Comparison of ENCODE assay signal across 1 cellular context in genomic region chr11:69157156-69157821, GRCh38.
A peak's percentile ranks its signal among the peaks of the same experiment; 100 is the strongest.
TF ChIP-seq lines count a peak whose summit lies in the region.

No MANE protein-coding gene starts in this region.

TF ChIP-seq in HepG2, 621 proteins besides CTCF, POLR2A, EP300 and RAD21 (continued from another document and continues in another):
- TF ChIP-seq HNF1A (IDR thresholded peaks at IDR 0.05; ENCODE audit: low read depth) (no peak), HNF1A (CRISPR knock-in tag; IDR thresholded peaks at IDR 0.05; ENCODE audit: borderline replicate concordance) (peak; percentile 53; the same call in 1 of the 2 replicates), PCBP2 (optimal IDR thresholded peaks at IDR 0.05; ENCODE audit: low read depth, low read length, poor library complexity, severe bottlenecking) (no peak), HMGXB4 (CRISPR knock-in tag; IDR thresholded peaks at IDR 0.05; ENCODE audit: borderline replicate concordance in 1 of 2, low read depth in 1 of 2) (peak in 1 of 2 experiments; percentile 37; a peak in 1 of 4 replicates), MLLT10 (CRISPR knock-in tag; IDR thresholded peaks at IDR 0.05) (no peak), KAT7 (CRISPR knock-in tag; IDR thresholded peaks at IDR 0.05; ENCODE audit: borderline replicate concordance) (no peak), AHR (CRISPR knock-in tag; IDR thresholded peaks at IDR 0.05) (peak; percentile 31; the same call in 1 of the 2 replicates), ATF7-NPFF (CRISPR knock-in tag; IDR thresholded peaks at IDR 0.05; ENCODE audit: low read depth) (peak; percentile 76; the same call in 1 of the 2 replicates), ZNF710 (CRISPR knock-in tag; IDR thresholded peaks at IDR 0.05; ENCODE audit: borderline replicate concordance) (peak; percentile 65; the same call in 1 of the 2 replicates), ZSCAN30 (CRISPR knock-in tag; IDR thresholded peaks at IDR 0.05) (no peak), ZNF567 (CRISPR knock-in tag; IDR thresholded peaks at IDR 0.05; ENCODE audit: borderline replicate concordance) (no peak), FIP1L1 (IDR thresholded peaks at IDR 0.05; ENCODE audit: borderline replicate concordance, insufficient read depth, low read depth, low read length) (no peak), ZFY (CRISPR knock-in tag; IDR thresholded peaks at IDR 0.05) (peak; percentile 84), HOXA5 (CRISPR knock-in tag; IDR thresholded peaks at IDR 0.05) (peak; percentile 73; the same call in 1 of the 2 replicates), ZNF780A (CRISPR knock-in tag; IDR thresholded peaks at IDR 0.05) (no peak), ZFP37 (CRISPR knock-in tag; IDR thresholded peaks at IDR 0.05; ENCODE audit: borderline replicate concordance) (no peak), MAFF (IDR thresholded peaks at IDR 0.05; ENCODE audit: low read depth, low read length) (no peak), RFX5 (IDR thresholded peaks at IDR 0.05; ENCODE audit: low read depth, low read length) (0 out of 2 replicates have a peak, but pooled peaks have one; percentile 13), EED (CRISPR knock-in tag; IDR thresholded peaks at IDR 0.05) (no peak), ZSCAN21 (CRISPR knock-in tag; IDR thresholded peaks at IDR 0.05; ENCODE audit: borderline replicate concordance) (no peak), ZNF513 (CRISPR knock-in tag; conservative IDR thresholded peaks at IDR 0.05) (no peak), ZFP36 (IDR thresholded peaks at IDR 0.05; ENCODE audit: borderline replicate concordance, low read depth, low read length, partially characterized antibody) (no peak), ZNF546 (CRISPR knock-in tag; conservative IDR thresholded peaks at IDR 0.05) (peak; percentile 58; the same call in 1 of the 2 replicates), TIGD3 (CRISPR knock-in tag; IDR thresholded peaks at IDR 0.05; ENCODE audit: borderline replicate concordance) (no peak), CEBPG (CRISPR knock-in tag; IDR thresholded peaks at IDR 0.05) (peak; percentile 73), ZFP91 (CRISPR knock-in tag; IDR thresholded peaks at IDR 0.05; ENCODE audit: borderline replicate concordance) (peak; percentile 63; the same call in 1 of the 2 replicates), HNRNPK (IDR thresholded peaks at IDR 0.05; ENCODE audit: low read depth, low read length, poor library complexity, severe bottlenecking) (peak; percentile 43), ZHX1 (CRISPR knock-in tag; IDR thresholded peaks at IDR 0.05; ENCODE audit: low read depth) (no peak), U2AF2 (IDR thresholded peaks at IDR 0.05; ENCODE audit: low read depth, low read length) (no peak), ZNF30 (CRISPR knock-in tag; IDR thresholded peaks at IDR 0.05) (no peak), BRF2 (CRISPR knock-in tag; IDR thresholded peaks at IDR 0.05) (no peak; the same call in 1 of the 2 replicates), SMYD3 (CRISPR knock-in tag; IDR thresholded peaks at IDR 0.05) (no peak), HINFP (CRISPR knock-in tag; IDR thresholded peaks at IDR 0.05; ENCODE audit: low read depth) (no peak), REL (CRISPR knock-in tag; conservative IDR thresholded peaks at IDR 0.05) (no peak), MAF1 (CRISPR knock-in tag; IDR thresholded peaks at IDR 0.05; ENCODE audit: borderline replicate concordance) (no peak; the same call in 1 of the 2 replicates), NCOR1 (IDR thresholded peaks at IDR 0.05; ENCODE audit: borderline replicate concordance, low read length) (no peak), ZNF10 (CRISPR knock-in tag; IDR thresholded peaks at IDR 0.05; ENCODE audit: borderline replicate concordance, low read depth) (no peak), ZNF772 (CRISPR knock-in tag; IDR thresholded peaks at IDR 0.05) (no peak), IKZF4 (CRISPR knock-in tag; IDR thresholded peaks at IDR 0.05; ENCODE audit: borderline replicate concordance, low read depth, not compliant biosample characterization) (no peak), POGZ (CRISPR knock-in tag; IDR thresholded peaks at IDR 0.05) (0 out of 2 replicates have a peak, but pooled peaks have one; percentile 28), THYN1 (CRISPR knock-in tag; IDR thresholded peaks at IDR 0.05; ENCODE audit: borderline replicate concordance, low read depth) (no peak), ZFP41 (CRISPR knock-in tag; IDR thresholded peaks at IDR 0.05; ENCODE audit: borderline replicate concordance) (no peak), POLR2AphosphoS5 (IDR thresholded peaks at IDR 0.05; ENCODE audit: low read depth, low read length) (no peak; the same call in 1 of the 2 replicates), ZBTB20 (CRISPR knock-in tag; IDR thresholded peaks at IDR 0.05; ENCODE audit: borderline replicate concordance, low read depth) (no peak; the same call in 1 of the 2 replicates), PCBP1 (IDR thresholded peaks at IDR 0.05; ENCODE audit: borderline replicate concordance, low read depth, low read length) (no peak), MXD4 (CRISPR knock-in tag; IDR thresholded peaks at IDR 0.05) (0 out of 2 replicates have a peak, but pooled peaks have one; percentile 50), KLF6 (CRISPR knock-in tag; IDR thresholded peaks at IDR 0.05) (no peak)
